In genomic region chr1:31394628-31395193, GRCh38 we compare ENCODE assay signal across 8 cellular contexts. TPM values are rescaled to one million over a fixed set of nuclear protein-coding genes. Genes with fewer than 3 reads are reported as not detected.
DNase-seq lines count a peak whose midpoint lies in the region; ATAC-seq and TF ChIP-seq lines count a peak whose summit lies in the region.

No MANE protein-coding gene starts in this region.

- H3K4me3 ChIP-seq in neutrophil (ENCODE audit: low read depth in 1 of 2, low read length in 1 of 2) (peak overlapping the region; percentile 58 to 60), subcutaneous abdominal adipose tissue (ENCODE audit: low read depth in 1 of 5, low read length in 5 of 5) (peak overlapping the region; percentile 35 to 68 (median 62))

- H3K9ac ChIP-seq in subcutaneous abdominal adipose tissue (ENCODE audit: low read length in 5 of 5), result peak overlapping the region in 3 of 5 donors; percentile 30 to 59 (median 43)

- H3K36me3 ChIP-seq in neutrophil, result no peaks in the 10 kb centered on the region
- no peaks in the 10 kb centered on the region for H3K36me3 ChIP-seq in subcutaneous abdominal adipose tissue (ENCODE audit: control insufficient read depth in 5 of 5, insufficient read depth in 5 of 5, low read length in 5 of 5)

- H3K4me1 ChIP-seq in foreskin keratinocyte, result peaks cover 21% of the 10 kb centered on the region
- H3K4me1 ChIP-seq in neutrophil (ENCODE audit: control insufficient read depth in 1 of 2, insufficient read depth in 1 of 2, low read depth in 1 of 2, low read length in 1 of 2), result peaks cover 22 to 23% of the 10 kb centered on the region in 2 experiments
- H3K4me1 ChIP-seq in subcutaneous abdominal adipose tissue (ENCODE audit: control insufficient read depth in 5 of 5, insufficient read depth in 5 of 5, low read length in 5 of 5), result peaks cover 3 to 10% (median 9%) of the 10 kb centered on the region in 5 donors

- peak; percentile 98 for TF ChIP-seq CTCF in foreskin keratinocyte (conservative IDR thresholded peaks at IDR 0.05)
- TF ChIP-seq CTCF in neutrophil (IDR thresholded peaks at IDR 0.05), result peak; percentile 71

- H3K9me3 ChIP-seq in neutrophil, result no peaks in the 10 kb centered on the region
- H3K9me3 ChIP-seq in subcutaneous abdominal adipose tissue (ENCODE audit: control insufficient read depth in 5 of 5, low read length in 5 of 5), result no peaks in the 10 kb centered on the region

- DNase-seq in CD1c-positive myeloid dendritic cell (ENCODE audit: extremely low spot score) (peak; percentile 92), LoVo (ENCODE audit: low spot score) (peak; percentile 87), RPMI8226 (peak; percentile 95), foreskin keratinocyte (peak; percentile 73 to 86)
- peak; percentile 60 for DNase-seq in activated T-helper 9 cell treated with anti-CD3 and anti-CD28 coated beads, Interleukin-2, amount 50 U/mL, for 16 hours (ENCODE audit: low read depth)

- ATAC-seq in GM19467 (IDR thresholded peaks at IDR 0.05; ENCODE audit: unreplicated experiment), result peak; percentile 68
- ATAC-seq in foreskin keratinocyte, result peak; percentile 85

- H3K27ac ChIP-seq in foreskin keratinocyte, result no peak overlapping the region
- H3K27ac ChIP-seq in neutrophil, result no peak overlapping the region
- no peak overlapping the region for H3K27ac ChIP-seq in subcutaneous abdominal adipose tissue (ENCODE audit: low read depth, low read length)

- H3K27me3 ChIP-seq in foreskin keratinocyte (no peaks in the 10 kb centered on the region), neutrophil (no peaks in the 10 kb centered on the region), subcutaneous abdominal adipose tissue (ENCODE audit: control insufficient read depth in 5 of 5, insufficient read depth in 4 of 5, low read length in 5 of 5) (no peaks in the 10 kb centered on the region)

RNA-seq across cellular contexts. Expression of gene SERINC2, which starts 18.3 kb away (rescaled TPM):
- total RNA-seq in foreskin keratinocyte, result 153 and 158 TPM in 2 replicates
- polyA plus RNA-seq in foreskin keratinocyte, result 328 and 341 TPM in 2 replicates

RNA-seq across cellular contexts. Expression of gene FABP3, which starts 21.8 kb away (rescaled TPM):
- 3.4 and 4.5 TPM in 2 replicates for total RNA-seq in foreskin keratinocyte
- polyA plus RNA-seq in foreskin keratinocyte, result 5.7 and 5.9 TPM in 2 replicates
